Comparison of ENCODE assay signal across 8 cellular contexts in genomic region chr11:75341583-75341982, GRCh38. TPM values are rescaled to one million over a fixed set of nuclear protein-coding genes. Genes with fewer than 3 reads are reported as not detected.
DNase-seq lines count a peak whose midpoint lies in the region; ATAC-seq and TF ChIP-seq lines count a peak whose summit lies in the region.

No MANE protein-coding gene starts in this region.

- H3K4me1 Mint-ChIP-seq in Caco-2 (ENCODE audit: low read depth, unreplicated experiment) (peaks cover 69% of the 10 kb centered on the region), HFFc6 (ENCODE audit: low read depth) (peaks cover 82% of the 10 kb centered on the region)

- TF ChIP-seq POLR2A in esophagus muscularis mucosa (IDR thresholded peaks at IDR 0.05; ENCODE audit: low read depth), result no peak

- H3K9me3 ChIP-seq in Caco-2, result no peaks in the 10 kb centered on the region
- no peaks in the 10 kb centered on the region for H3K9me3 ChIP-seq in Panc1 (ENCODE audit: control insufficient read depth, insufficient read depth, low read depth, low read length)
- H3K9me3 ChIP-seq in esophagus muscularis mucosa, result no peaks in the 10 kb centered on the region
- no peaks in the 10 kb centered on the region for H3K9me3 ChIP-seq in psoas muscle

- TF ChIP-seq CTCF in Caco-2 (IDR thresholded peaks at IDR 0.05; ENCODE audit: insufficient read depth in 1 of 2, low read depth in 1 of 2, low read length in 1 of 2, severe bottlenecking in 1 of 2, unreplicated experiment in 1 of 2), result no peak
- no peak for TF ChIP-seq CTCF in Panc1 (IDR thresholded peaks at IDR 0.05)
- no peak for TF ChIP-seq CTCF in esophagus muscularis mucosa (IDR thresholded peaks at IDR 0.05)
- TF ChIP-seq CTCF in psoas muscle (IDR thresholded peaks at IDR 0.05), result no peak
- no peak for TF ChIP-seq CTCF in HFFc6 (IDR thresholded peaks at IDR 0.05)

- ATAC-seq in Panc1 (peak; percentile 13), psoas muscle (peak in 1 of 4 donors; percentile 26), HG03571 (IDR thresholded peaks at IDR 0.05; ENCODE audit: unreplicated experiment) (no peak), HG03354 (IDR thresholded peaks at IDR 0.05; ENCODE audit: poor library complexity, severe bottlenecking, unreplicated experiment) (no peak), GM18873 (IDR thresholded peaks at IDR 0.05; ENCODE audit: low FRiP score, unreplicated experiment) (no peak)

- H3K4me3 ChIP-seq in Caco-2 (ENCODE audit: low read depth, low read length) (no peak overlapping the region), Panc1 (ENCODE audit: low read depth in 2 of 2, low read length in 2 of 2) (no peak overlapping the region; a peak in 1 of 4 replicates), esophagus muscularis mucosa (no peak overlapping the region), psoas muscle (no peak overlapping the region)

- H3K36me3 Mint-ChIP-seq in Caco-2 (ENCODE audit: insufficient read depth, unreplicated experiment) (peaks cover 29% of the 10 kb centered on the region), HFFc6 (ENCODE audit: low read depth) (no peaks in the 10 kb centered on the region)

- CTCF ChIA-PET in Caco-2 (lab: Charles Lee) (interaction anchor here (1.2 to 1.3 kb wide), 2 partner anchors 11 to 41 kb away, joined by 3 to 5 read pairs; no protein-coding TSS in a partner anchor), Panc1 (lab: Charles Lee) (interaction anchor here (0.6 to 0.9 kb wide), 2 partner anchors 11 to 34 kb away, joined by 3 read pairs; no protein-coding TSS in a partner anchor)

- DNase-seq in Caco-2, result no peak
- no peak for DNase-seq in Panc1 (ENCODE audit: low read depth, low spot score)
- no peak for DNase-seq in esophagus muscularis mucosa (ENCODE audit: extremely low spot score)
- DNase-seq in psoas muscle, result no peak
- no peak for DNase-seq in HFFc6

- 60% methylated on average over 1 of the region's 4 CpGs for WGBS in esophagus muscularis mucosa
- whole genome bisulfite sequencing in psoas muscle, 3 donors, result 72 to 79% (median 73%) methylated on average over 4 of the region's 4 CpGs

- in situ Hi-C loops in Panc1 (cut with HindIII; ENCODE audit: low pct_unique_long_range_greater_than_20kb, low sequenced_read_pairs), result no loop called here

- H3K27ac Mint-ChIP-seq in Caco-2 (ENCODE audit: unreplicated experiment) (peak overlapping the region; percentile 75), HFFc6 (no peak overlapping the region)

- H3K4me3 Mint-ChIP-seq in Caco-2 (ENCODE audit: unreplicated experiment) (no peak overlapping the region), HFFc6 (no peak overlapping the region)

- intact Hi-C loops in Caco-2 (cut with micrococcal nuclease; ENCODE audit: unreplicated experiment) (loop anchor here (5.0 kb wide), 1 partner anchor 81 kb away; no protein-coding TSS in a partner anchor), Panc1 (cut with micrococcal nuclease; ENCODE audit: unreplicated experiment) (loop anchor here (5.0 kb wide), 1 partner anchor 41 kb away; no protein-coding TSS in a partner anchor), esophagus muscularis mucosa (cut with DNase I) (no loop called here), psoas muscle (cut with DNase I) (no loop called here)

- no peaks in the 10 kb centered on the region for H3K27me3 ChIP-seq in Caco-2 (replicated peaks; ENCODE audit: control insufficient read depth, insufficient read depth, low read length)
- no peaks in the 10 kb centered on the region for H3K27me3 ChIP-seq in Panc1 (ENCODE audit: control insufficient read depth, insufficient read depth, low read length)
- H3K27me3 ChIP-seq in esophagus muscularis mucosa, result no peaks in the 10 kb centered on the region
- no peaks in the 10 kb centered on the region for H3K27me3 ChIP-seq in psoas muscle (ENCODE audit: insufficient read depth in 3 of 3, low read length in 2 of 3)

- no peaks in the 10 kb centered on the region for H3K27me3 Mint-ChIP-seq in Caco-2 (ENCODE audit: insufficient read depth, unreplicated experiment)
- H3K27me3 Mint-ChIP-seq in HFFc6 (ENCODE audit: insufficient read depth), result no peaks in the 10 kb centered on the region

- BruUV-seq in Caco-2 (replicated peaks; lab: Mats Ljungman, UMichigan) (no TSS peak), Panc1 (replicated peaks; lab: Mats Ljungman, UMichigan) (no TSS peak)

- H3K4me1 ChIP-seq in Caco-2, result peaks cover 77% of the 10 kb centered on the region
- peaks cover 100% of the 10 kb centered on the region for H3K4me1 ChIP-seq in Panc1 (ENCODE audit: control insufficient read depth, insufficient read depth, low read length)
- H3K4me1 ChIP-seq in esophagus muscularis mucosa, result peaks cover 100% of the 10 kb centered on the region in 4 donors
- H3K4me1 ChIP-seq in psoas muscle, result peaks cover 18% of the 10 kb centered on the region

- H3K36me3 ChIP-seq in Caco-2 (ENCODE audit: control insufficient read depth, insufficient read depth, low read length) (peaks cover 3% of the 10 kb centered on the region; the same call in 1 of the 2 replicates), Panc1 (ENCODE audit: control insufficient read depth, insufficient read depth, low read length) (no peaks in the 10 kb centered on the region), esophagus muscularis mucosa (no peaks in the 10 kb centered on the region), psoas muscle (ENCODE audit: insufficient read depth in 1 of 2, low read depth in 1 of 2) (no peaks in the 10 kb centered on the region)

- H3K9me3 Mint-ChIP-seq in Caco-2 (ENCODE audit: unreplicated experiment) (no peaks in the 10 kb centered on the region), HFFc6 (no peaks in the 10 kb centered on the region)

- POLR2A ChIA-PET in Caco-2 (lab: Charles Lee), result interaction anchor here (1.0 to 3.0 kb wide), 2 partner anchors 11 to 39 kb away, joined by 3 to 21 read pairs; no protein-coding TSS in a partner anchor
- POLR2A ChIA-PET in Panc1 (lab: Charles Lee), result no interaction called here

- H3K27ac ChIP-seq in Panc1 (ENCODE audit: low read length) (peak overlapping the region; percentile 96), esophagus muscularis mucosa (replicated peaks in 1 of 4) (peak overlapping the region; percentile 95 to 98 (median 97)), psoas muscle (peak overlapping the region; percentile 30)

- no peak for TF ChIP-seq EP300 in esophagus muscularis mucosa (IDR thresholded peaks at IDR 0.05)

RNA-seq across cellular contexts. Expression of gene ARRB1, which starts 9.9 kb away (rescaled TPM):
- total RNA-seq in Caco-2 (2022) (115 and 116 TPM in 2 replicates), Panc1 (2021; ENCODE audit: unreplicated experiment) (219 TPM), esophagus muscularis mucosa (100 to 1,000 TPM in 1 of 4 donors, 10 to 100 TPM in 3; 41.1 to 102 (median 76.7) TPM), psoas muscle (10 to 100 TPM in 1 of 4 donors, 1 to 10 TPM in 3; 7.4 to 17.3 (median 9.0) TPM)
- 236 TPM for polyA plus RNA-seq in Panc1 (2012; ENCODE audit: insufficient read length)
- 1 to 10 TPM; 3.6 to 3.8 (median 3.8) TPM for polyA plus RNA-seq in psoas muscle
- 10 to 100 TPM; 10.8 to 14.4 (median 11.2) TPM for total RNA-seq in HFFc6 (2021; fragmentation: NEBNext Ultra II Directional; extraction: Animal tissue kit (Norgen Biotek cat#: 25700))

RNA-seq across cellular contexts. Expression of gene RPS3, which starts 57.7 kb away (rescaled TPM):
- total RNA-seq in Caco-2 (2022) (6,280 and 6,333 TPM in 2 replicates), Panc1 (2021; ENCODE audit: unreplicated experiment) (2,945 TPM), esophagus muscularis mucosa (1,000 to 10,000 TPM in 3 of 4 donors, 100 to 1,000 TPM in 1; 879 to 1,878 (median 1,387) TPM), psoas muscle (1,000 to 10,000 TPM in 2 of 4 donors, 100 to 1,000 TPM in 2; 807 to 1,216 (median 929) TPM)
- polyA plus RNA-seq in Panc1 (2012; ENCODE audit: insufficient read length), result 2,908 TPM
- polyA plus RNA-seq in psoas muscle, result 1,000 to 10,000 TPM; 1,619 to 2,132 (median 1,802) TPM
- total RNA-seq in HFFc6 (2021; fragmentation: NEBNext Ultra II Directional; extraction: Animal tissue kit (Norgen Biotek cat#: 25700)), result 1,000 to 10,000 TPM; 1,897 to 2,167 (median 1,932) TPM

Comparison
In these comparisons a context has a peak if more than half of its experiments do, and no peak if none do; other contexts are left out.
1. H3K27ac ChIP-seq: peak in every context shown above with its lines; median percentile 97 in esophagus muscularis mucosa; 96 in Panc1; 30 in psoas muscle.
2. intact Hi-C loops: an anchor here in Caco-2 (5.0 kb wide) and Panc1 (5.0 kb wide); none called in esophagus muscularis mucosa and psoas muscle.